ENCODE assay signal across 8 cellular contexts in genomic region chr16:31700530-31701388, GRCh38.
DNase-seq lines count a peak whose midpoint lies in the region; ATAC-seq, FAIRE-seq and TF ChIP-seq lines count a peak whose summit lies in the region.

No MANE protein-coding gene starts in this region.

- in situ Hi-C loops in transverse colon (cut with MboI; ENCODE audit: low pct_ligation_motif_present in 1 of 4, low pct_unique_long_range_greater_than_20kb in 1 of 4, low sequenced_read_pairs in 3 of 4) = loop anchor here in 1 of 4 donors (25.0 kb wide), 1 partner anchor 738 kb away; the partner anchor contains the start of gene SETD1A

- 6% methylated on average over 32 of the region's 56 CpGs for WGBS in A549 (ENCODE audit: missing lambda C conversion rate)
- 0 to 1% methylated on average over 53 to 56 of the region's 56 CpGs for WGBS in pancreas, 2 donors
- WGBS in transverse colon (ENCODE audit: low coverage in 1 of 2), 2 donors = 1 to 8% methylated on average over 6 to 56 of the region's 56 CpGs

- TF ChIP-seq CTCF in A549 (IDR thresholded peaks at IDR 0.05) (no peak; the same call in 2 of the 3 replicates), PC-3 (conservative IDR thresholded peaks at IDR 0.05; ENCODE audit: low read depth, low read length) (no peak), pancreas (IDR thresholded peaks at IDR 0.05) (no peak), transverse colon (IDR thresholded peaks at IDR 0.05) (peak in 2 of 5 experiments; percentile 6 to 9)

- POLR2A ChIA-PET in A549 (lab: Yijun Ruan, JAX) (interaction anchor here (1.2 kb wide), 1 partner anchor 12 kb away, joined by 5 read pairs; a partner anchor contains a TSS), PC-3 (lab: Charles Lee; ENCODE audit: unreplicated experiment) (no interaction called here)

- TF ChIP-seq EP300 in A549 (IDR thresholded peaks at IDR 0.05) (no peak), transverse colon (IDR thresholded peaks at IDR 0.05; ENCODE audit: low read depth) (no peak)

- peaks cover 5% of the 10 kb centered on the region; the same call in 2 of the 3 replicates for H3K4me1 ChIP-seq in A549
- peaks cover 5% of the 10 kb centered on the region; the same call in 1 of the 2 replicates for H3K4me1 ChIP-seq in PC-3 (ENCODE audit: insufficient read depth, low read length)
- peaks cover 0 to 8% (median 7%) of the 10 kb centered on the region in 3 donors for H3K4me1 ChIP-seq in pancreas
- H3K4me1 ChIP-seq in transverse colon = peaks cover 0 to 13% (median 8%) of the 10 kb centered on the region in 4 donors

- FAIRE-seq in A549 (lab: Jason Lieb, UNC) (no peak), pancreas (lab: Jason Lieb, UNC) (no peak)

- no peaks in the 10 kb centered on the region for H4K20me1 ChIP-seq in PC-3 (ENCODE audit: low read length)

- peaks cover 24% of the 10 kb centered on the region for H3K79me2 ChIP-seq in PC-3 (ENCODE audit: low read length)

- H3K4me2 ChIP-seq in A549 (peak overlapping the region; percentile 79), PC-3 (ENCODE audit: low read length) (peak overlapping the region; percentile 95)

- H3K9me3 ChIP-seq in A549 (no peaks in the 10 kb centered on the region), PC-3 (ENCODE audit: low read length) (no peaks in the 10 kb centered on the region), pancreas (no peaks in the 10 kb centered on the region), transverse colon (no peaks in the 10 kb centered on the region)

- no peaks in the 10 kb centered on the region; the same call in 1 of the 2 replicates for H3K36me3 ChIP-seq in PC-3 (ENCODE audit: low read depth, low read length)
- peaks cover 0 to 26% (median 0%) of the 10 kb centered on the region in 3 donors for H3K36me3 ChIP-seq in pancreas
- peaks cover 0 to 16% (median 5%) of the 10 kb centered on the region in 4 donors for H3K36me3 ChIP-seq in transverse colon

- no peak for TF ChIP-seq RAD21 in A549 (conservative IDR thresholded peaks at IDR 0.05 in 1 of 2, IDR thresholded peaks at IDR 0.05 in 1 of 2)

- H3K4me3 ChIP-seq in A549 (peak overlapping the region; percentile 94), PC-3 (ENCODE audit: low read length) (peak overlapping the region; percentile 85), pancreas (peak overlapping the region; percentile 72 to 96 (median 81)), transverse colon (peak overlapping the region; percentile 72 to 89 (median 86))

- H3K27me3 ChIP-seq in PC-3 (ENCODE audit: low read length) (no peaks in the 10 kb centered on the region), pancreas (no peaks in the 10 kb centered on the region), transverse colon (no peaks in the 10 kb centered on the region)

- H3K27ac ChIP-seq in A549 (peak overlapping the region; percentile 74 to 90), PC-3 (ENCODE audit: low read length) (no peak overlapping the region), pancreas (peak overlapping the region; percentile 47 to 79 (median 66)), transverse colon (peak overlapping the region; percentile 50 to 84 (median 76))

- H2AFZ ChIP-seq in PC-3 (ENCODE audit: low read length) = peak overlapping the region; percentile 80

- H3F3A ChIP-seq in PC-3 (ENCODE audit: low read length, unreplicated experiment) = no peaks in the 10 kb centered on the region

- CTCF ChIA-PET in A549 (lab: Yijun Ruan, JAX) (interaction anchor here (2.5 kb wide), 1 partner anchor 10 kb away, joined by 12 read pairs; no protein-coding TSS in a partner anchor), PC-3 (lab: Charles Lee) (no interaction called here)

- DNase-seq in A549 (ENCODE audit: low read depth in 1 of 2, low spot score in 1 of 2) (peak in 1 of 2 experiments; percentile 79), PC-3 (no peak), glomerular visceral epithelial cell (ENCODE audit: extremely low spot score) (peak; percentile 65), pancreas (peak; percentile 84 to 92 (median 88)), transverse colon (peak; percentile 93)
- peak; percentile 94 for DNase-seq in activated effector memory CD4-positive, alpha-beta T cell treated with anti-CD3 and anti-CD28 coated beads, Interleukin-2, amount 50 U/mL, for 16 hours

- peak overlapping the region; percentile 88 for H3K9ac ChIP-seq in PC-3 (ENCODE audit: low read length)

- intact Hi-C loops in PC-3 (cut with micrococcal nuclease) (loop anchor here (5.0 kb wide), 1 partner anchor 193 kb away; the partner anchor contains the start of gene RUSF1), pancreas (cut with DNase I) (loop anchor here in 1 of 3 donors (10.0 kb wide), 1 partner anchor 216 kb away; the partner anchor contains the start of gene SLC5A2), transverse colon (cut with DNase I; ENCODE audit: low total_unique reads) (no loop called here)

- H3K9me2 ChIP-seq in PC-3 (replicated peaks; ENCODE audit: low read length) = no peaks in the 10 kb centered on the region

- TF ChIP-seq POLR2A in A549 (IDR thresholded peaks at IDR 0.05; ENCODE audit: low read length) = peak; percentile 41; the same call in 1 of the 2 replicates
- TF ChIP-seq POLR2A in transverse colon (IDR thresholded peaks at IDR 0.05) = peak; percentile 43

- peak in 1 of 2 experiments; percentile 77; a peak in 4 of 6 replicates for ATAC-seq in A549
- ATAC-seq in GM18511 (IDR thresholded peaks at IDR 0.05; ENCODE audit: unreplicated experiment) = peak; percentile 88
- peak; percentile 80 for ATAC-seq in HG02970 (IDR thresholded peaks at IDR 0.05; ENCODE audit: low FRiP score, unreplicated experiment)
- ATAC-seq in PC-3 = peak; percentile 27
- peak; percentile 55 to 99 (median 98) for ATAC-seq in pancreas

- no TSS peak for BruUV-seq in PC-3 (replicated peaks; lab: Mats Ljungman, UMichigan)

TF ChIP-seq in A549, 52 proteins besides CTCF, POLR2A, EP300 and RAD21:
- peak; percentile 31; the same call in 1 of the 2 replicates for TF ChIP-seq PHF8 (IDR thresholded peaks at IDR 0.05; ENCODE audit: borderline replicate concordance, low read depth)
- peak in 1 of 2 experiments; percentile 41; a peak in 1 of 5 replicates for TF ChIP-seq JUN (IDR thresholded peaks at IDR 0.05)
- TF ChIP-seq MAX (IDR thresholded peaks at IDR 0.05) = peak; percentile 27; the same call in 1 of the 2 replicates
- TF ChIP-seq ZNF302 (CRISPR knock-in tag; IDR thresholded peaks at IDR 0.05) = no peak
- TF ChIP-seq ZSCAN20 (CRISPR knock-in tag; IDR thresholded peaks at IDR 0.05) = no peak
